In genomic region chr5:135139397-135140134, GRCh38 we compare ENCODE assay signal across 9 cellular contexts.
DNase-seq lines count a peak whose midpoint lies in the region; ATAC-seq and TF ChIP-seq lines count a peak whose summit lies in the region.
"Had no signal": no experiment of that assay in that cellular context is flagged by ENCODE, and none has a peak within 500 bp of the region (broad histone marks: within the 10 kb centered on the region; RNA-seq: fewer than 3 reads in every experiment).

No MANE protein-coding gene starts in this region.

- H3K9me3 ChIP-seq in SK-N-MC (ENCODE audit: low read depth, low read length): no peaks in the 10 kb centered on the region
- no peaks in the 10 kb centered on the region for H3K9me3 ChIP-seq in upper lobe of right lung

- H3K4me1 Mint-ChIP-seq in HFFc6 (ENCODE audit: low read depth): peaks cover 45% of the 10 kb centered on the region
- no peaks in the 10 kb centered on the region for H3K4me1 Mint-ChIP-seq in activated naive CD8-positive, alpha-beta T cell treated with anti-CD3 and anti-CD28 coated beads for 36 hours

- DNase-seq in HFFc6 (peak; percentile 86), SK-N-MC (ENCODE audit: low read depth, low spot score) (peak; percentile 66), head of caudate nucleus (peak in 35 of 42 donors; percentile 7 to 81 (median 47)), upper lobe of right lung (no peak), NK-92 (lab: John Stamatoyannopoulos, UW; ENCODE audit: unreplicated experiment) (no peak), midbrain (lab: John Stamatoyannopoulos, UW) (no peak)
- DNase-seq in activated naive CD8-positive, alpha-beta T cell treated with anti-CD3 and anti-CD28 coated beads for 36 hours: no peak
- DNase-seq: naive B cell; stimulated activated naive B cell treated with anti-CD40 and anti-IgM and Interleukin-4, amounts not matched to agents 10 μg/mL and 1 μg/mL and 100 μg/mL, for 72 hours had no signal

- no peak overlapping the region for H3K27ac ChIP-seq in SK-N-MC
- H3K27ac ChIP-seq in upper lobe of right lung: no peak overlapping the region

- intact Hi-C loops in head of caudate nucleus (cut with DNase I) (no loop called here), upper lobe of right lung (cut with DNase I) (no loop called here)

- H3K36me3 Mint-ChIP-seq in HFFc6 (ENCODE audit: low read depth): no peaks in the 10 kb centered on the region
- no peaks in the 10 kb centered on the region for H3K36me3 Mint-ChIP-seq in activated naive CD8-positive, alpha-beta T cell treated with anti-CD3 and anti-CD28 coated beads for 36 hours
- H3K36me3 Mint-ChIP-seq: naive B cell had no signal

- H3K9me3 Mint-ChIP-seq in HFFc6: no peaks in the 10 kb centered on the region
- H3K9me3 Mint-ChIP-seq in activated naive CD8-positive, alpha-beta T cell treated with anti-CD3 and anti-CD28 coated beads for 36 hours: no peaks in the 10 kb centered on the region

- H3K27me3 Mint-ChIP-seq in HFFc6 (ENCODE audit: insufficient read depth): peaks cover 3% of the 10 kb centered on the region
- H3K27me3 Mint-ChIP-seq in activated naive CD8-positive, alpha-beta T cell treated with anti-CD3 and anti-CD28 coated beads for 36 hours: peaks cover 6% of the 10 kb centered on the region

- H3K27me3 ChIP-seq in upper lobe of right lung: no peaks in the 10 kb centered on the region

- peaks cover 10% of the 10 kb centered on the region for H3K4me1 ChIP-seq in upper lobe of right lung

- peak overlapping the region; percentile 68 for H3K4me3 Mint-ChIP-seq in HFFc6
- H3K4me3 Mint-ChIP-seq in activated naive CD8-positive, alpha-beta T cell treated with anti-CD3 and anti-CD28 coated beads for 36 hours: no peak overlapping the region
- H3K4me3 Mint-ChIP-seq: stimulated activated naive B cell treated with anti-CD40 and anti-IgM and Interleukin-4, amounts not matched to agents 10 μg/mL and 1 μg/mL and 100 μg/mL, for 72 hours had no signal

- peak overlapping the region; percentile 87 for H3K27ac Mint-ChIP-seq in HFFc6
- H3K27ac Mint-ChIP-seq in activated naive CD8-positive, alpha-beta T cell treated with anti-CD3 and anti-CD28 coated beads for 36 hours: no peak overlapping the region
- H3K27ac Mint-ChIP-seq: naive B cell; stimulated activated naive B cell treated with anti-CD40 and anti-IgM and Interleukin-4, amounts not matched to agents 10 μg/mL and 1 μg/mL and 100 μg/mL, for 72 hours had no signal

- TF ChIP-seq CTCF in HFFc6 (IDR thresholded peaks at IDR 0.05) (no peak), upper lobe of right lung (IDR thresholded peaks at IDR 0.05) (no peak)

- ATAC-seq in upper lobe of right lung: peak; percentile 73
- ATAC-seq: stimulated activated naive B cell treated with anti-CD40 and anti-IgM and Interleukin-4, amounts not matched to agents 10 μg/mL and 1 μg/mL and 100 μg/mL, for 72 hours had no signal

- H3K36me3 ChIP-seq in SK-N-MC (ENCODE audit: insufficient read depth, low read length) (no peaks in the 10 kb centered on the region), upper lobe of right lung (no peaks in the 10 kb centered on the region)

- H3K4me3 ChIP-seq in SK-N-MC: peak overlapping the region; percentile 61
- no peak overlapping the region for H3K4me3 ChIP-seq in upper lobe of right lung

- no peak overlapping the region for H3K9ac ChIP-seq in SK-N-MC (ENCODE audit: insufficient read length)

Comparison
In these comparisons a context has a peak if more than half of its experiments do, and no peak if none do; other contexts are left out.
1. DNase-seq: peak in HFFc6 (single experiment), SK-N-MC (single experiment) and head of caudate nucleus (35 of 42); none in upper lobe of right lung (single experiment), NK-92 (single experiment), midbrain (single experiment) and activated naive CD8-positive, alpha-beta T cell treated with anti-CD3 and anti-CD28 coated beads for 36 hours (single experiment).